Comparison of ENCODE assay signal across 18 cellular contexts in the genomic region with DNA sequence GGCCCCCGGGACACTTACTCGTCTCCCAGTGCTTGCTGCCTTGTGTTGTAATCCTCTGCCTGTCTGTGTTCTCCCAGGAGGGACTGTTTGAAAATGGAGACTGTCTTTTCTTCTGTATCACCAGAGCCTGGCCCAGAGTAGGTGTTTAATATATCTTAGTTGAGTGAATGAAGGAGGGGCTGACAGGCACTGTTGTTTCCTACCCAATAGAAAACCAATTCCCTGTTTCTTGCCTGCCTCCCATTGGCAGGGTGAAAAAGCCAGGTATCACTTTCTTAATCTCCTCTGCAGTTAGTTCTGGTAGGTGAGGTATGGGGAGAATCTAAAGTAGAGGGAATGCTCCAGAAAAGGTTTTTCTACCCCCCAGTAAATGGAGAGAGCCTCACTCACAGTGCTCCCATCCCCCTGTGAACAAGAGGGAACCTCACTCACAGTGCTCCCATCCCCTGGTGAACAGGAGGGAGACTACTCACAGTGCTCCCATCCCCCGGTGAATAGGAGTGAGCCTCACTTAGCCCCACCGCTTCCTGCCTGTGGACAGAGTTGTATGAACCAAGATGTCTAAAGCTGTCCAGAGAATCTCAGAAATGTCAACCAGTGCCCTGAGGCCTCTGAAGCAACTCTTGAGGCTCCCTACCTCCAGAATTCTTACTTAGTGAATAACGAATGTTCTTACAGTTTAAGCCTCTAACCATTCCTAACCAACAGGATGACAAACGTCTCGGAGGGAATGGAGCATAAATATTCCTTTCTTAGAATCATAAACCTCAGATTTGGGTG. TPM values are rescaled to one million over a fixed set of nuclear protein-coding genes. Genes with fewer than 3 reads are reported as not detected.
DNase-seq lines count a peak whose midpoint lies in the region; ATAC-seq and TF ChIP-seq lines count a peak whose summit lies in the region.
"Had no signal": no experiment of that assay in that cellular context is flagged by ENCODE, and none has a peak within 500 bp of the region (broad histone marks: within the 10 kb centered on the region; RNA-seq: fewer than 3 reads in every experiment).

Gene GJA5, minus strand, starts transcription at position 122 of the 780 bp plus-strand sequence. CDS start 1,364 bp downstream, outside the sequence.

- H4K91ac ChIP-seq in trophoblast cell (ENCODE audit: low read depth, low read length), result peak within 1 kb of the TSS; percentile 52

- peak within 1 kb of the TSS; percentile 27 for H2BK120ac ChIP-seq in trophoblast cell (ENCODE audit: insufficient read depth, low read length, poor library complexity)

- H3K36me3 Mint-ChIP-seq in activated CD4-positive, alpha-beta memory T cell treated with anti-CD3 and anti-CD28 coated beads for 36 hours, result no peaks in the 10 kb centered on the region

- no peak within 1 kb of the TSS for H3K4me3 Mint-ChIP-seq in activated CD4-positive, alpha-beta memory T cell treated with anti-CD3 and anti-CD28 coated beads for 36 hours
- H3K4me3 Mint-ChIP-seq: activated T-cell treated with anti-CD3 and anti-CD28 coated beads, Interleukin-2, amount 50 U/mL, for 72 hours; neural crest cell had no signal

- peaks cover 16% of the 10 kb centered on the region for H3K79me1 ChIP-seq in trophoblast cell (ENCODE audit: low read length)

- no peak within 1 kb of the TSS for H4K12ac ChIP-seq in trophoblast cell (ENCODE audit: low read depth, low read length)

- H4K8ac ChIP-seq in trophoblast cell (ENCODE audit: low read depth, low read length), result peak within 1 kb of the TSS; percentile 32

- H3K36me3 ChIP-seq in BJ (ENCODE audit: control insufficient read depth, insufficient read depth, low read length), result no peaks in the 10 kb centered on the region
- no peaks in the 10 kb centered on the region for H3K36me3 ChIP-seq in PC-9 (ENCODE audit: low read depth)
- H3K36me3 ChIP-seq in trophoblast cell (ENCODE audit: control insufficient read depth in 1 of 2, insufficient read depth in 2 of 2, low read length in 2 of 2), result no peaks in the 10 kb centered on the region
- H3K36me3 ChIP-seq: Peyer's patch had no signal

- H2AFZ ChIP-seq in PC-9 (no peak within 1 kb of the TSS), trophoblast cell (ENCODE audit: insufficient read depth, low read length, poor library complexity) (peak within 1 kb of the TSS; percentile 43)

- WGBS in trophoblast cell (ENCODE audit: extremely low coverage, insufficient coverage, insufficient read length), result no CpG with 5 or more reads among the region's 7 CpGs

- no peak within 1 kb of the TSS for H3K23ac ChIP-seq in trophoblast cell (ENCODE audit: low read length)

- H3K27me3 ChIP-seq in BJ (ENCODE audit: control insufficient read depth, insufficient read depth, low read length), result no peaks in the 10 kb centered on the region
- no peaks in the 10 kb centered on the region for H3K27me3 ChIP-seq in PC-9 (ENCODE audit: insufficient read depth, low read depth)
- no peaks in the 10 kb centered on the region for H3K27me3 ChIP-seq in trophoblast cell (ENCODE audit: insufficient read depth, low read length)
- H3K27me3 ChIP-seq: Peyer's patch had no signal

- no peaks in the 10 kb centered on the region for H3K9me2 ChIP-seq in PC-9 (ENCODE audit: insufficient read depth)

- H3K4me2 ChIP-seq in PC-9 (peak within 1 kb of the TSS; percentile 67), trophoblast cell (ENCODE audit: low read length) (no peak within 1 kb of the TSS)

- H3K27ac ChIP-seq in PC-9, result peak within 1 kb of the TSS; percentile 79
- peak within 1 kb of the TSS; percentile 60 for H3K27ac ChIP-seq in trophoblast cell (ENCODE audit: low read depth, low read length)
- H3K27ac ChIP-seq: Peyer's patch had no signal

- no peaks in the 10 kb centered on the region for H3K9me3 Mint-ChIP-seq in activated CD4-positive, alpha-beta memory T cell treated with anti-CD3 and anti-CD28 coated beads for 36 hours
- H3K9me3 Mint-ChIP-seq: activated T-cell treated with anti-CD3 and anti-CD28 coated beads, Interleukin-2, amount 50 U/mL, for 72 hours; neural crest cell had no signal

- H3K79me2 ChIP-seq in PC-9 (ENCODE audit: low read depth) (peaks cover 11% of the 10 kb centered on the region; the same call in 1 of the 2 replicates), trophoblast cell (ENCODE audit: control insufficient read depth, insufficient read depth, low read length, poor library complexity) (no peaks in the 10 kb centered on the region)

- TSS peak; percentile 30 for BruUV-seq in PC-9 (replicated peaks; lab: Mats Ljungman, UMichigan)

- DNase-seq in BJ (ENCODE audit: low read depth) (peak; percentile 47), PC-9 (peak; percentile 44 to 93), left cardiac atrium (no peak), trophoblast cell (peak; percentile 97 to 99), SW480 (ENCODE audit: low spot score) (no peak), hepatic stellate cell (ENCODE audit: low spot score) (no peak)
- DNase-seq in activated CD4-positive, alpha-beta memory T cell treated with anti-CD3 and anti-CD28 coated beads for 36 hours, result no peak
- DNase-seq: ACHN; activated CD4-positive, alpha-beta T cell treated with anti-CD3 and anti-CD28 coated beads for 4 hours; activated T-cell treated with anti-CD3 and anti-CD28 coated beads, Interleukin-2, amount 50 U/mL, for 72 hours; DMS53; kidney glomerular epithelial cell; NCI-H1417; NCI-H510A; Peyer's patch; T-helper 2 cell had no signal

- CTCF ChIA-PET in BJ (lab: Yijun Ruan, JAX) (interaction anchor here (1.2 kb wide), 1 partner anchor 21 kb away, joined by 3 read pairs; no protein-coding TSS in a partner anchor), PC-9 (lab: Charles Lee) (no interaction called here)
- CTCF ChIA-PET in activated CD4-positive, alpha-beta memory T cell treated with anti-CD3 and anti-CD28 coated beads for 36 hours (lab: Charles Lee), result no interaction called here

- H2BK12ac ChIP-seq in trophoblast cell (ENCODE audit: low read length), result peak within 1 kb of the TSS; percentile 10

- H3K4me1 ChIP-seq in PC-9 (replicated peaks; ENCODE audit: insufficient read depth) (peaks cover 82% of the 10 kb centered on the region), trophoblast cell (ENCODE audit: control insufficient read depth in 1 of 2, insufficient read depth in 2 of 2, low read length in 2 of 2) (peaks cover 33 to 38% of the 10 kb centered on the region in 2 experiments)

- peak within 1 kb of the TSS; percentile 12 for H3K4ac ChIP-seq in trophoblast cell (ENCODE audit: low read depth, low read length)

- H2AK5ac ChIP-seq in trophoblast cell (ENCODE audit: low read length), result peak within 1 kb of the TSS; percentile 41

- H3K14ac ChIP-seq in trophoblast cell (ENCODE audit: low read length), result peak within 1 kb of the TSS; percentile 57

- H3K27me3 Mint-ChIP-seq in activated CD4-positive, alpha-beta memory T cell treated with anti-CD3 and anti-CD28 coated beads for 36 hours, result no peaks in the 10 kb centered on the region

- TF ChIP-seq CTCF in BJ (IDR thresholded peaks at IDR 0.05; ENCODE audit: insufficient read depth, low read depth, low read length), result no peak
- TF ChIP-seq CTCF in PC-9 (conservative IDR thresholded peaks at IDR 0.05), result no peak

- H3K9ac ChIP-seq in trophoblast cell (ENCODE audit: low read length), result no peak within 1 kb of the TSS

- POLR2A ChIA-PET in BJ (lab: Charles Lee), result no interaction called here
- POLR2A ChIA-PET in PC-9 (lab: Charles Lee; ENCODE audit: unreplicated experiment), result no interaction called here
- POLR2A ChIA-PET in activated CD4-positive, alpha-beta memory T cell treated with anti-CD3 and anti-CD28 coated beads for 36 hours (lab: Charles Lee), result no interaction called here

- no peak within 1 kb of the TSS for H3K27ac Mint-ChIP-seq in activated CD4-positive, alpha-beta memory T cell treated with anti-CD3 and anti-CD28 coated beads for 36 hours

- H2BK5ac ChIP-seq in trophoblast cell (ENCODE audit: low read depth, low read length, poor library complexity), result peak within 1 kb of the TSS; percentile 62

- H3K9me3 ChIP-seq in PC-9 (ENCODE audit: insufficient read depth, low read depth), result no peaks in the 10 kb centered on the region
- no peaks in the 10 kb centered on the region for H3K9me3 ChIP-seq in trophoblast cell (ENCODE audit: insufficient read depth, low read depth, low read length)
- H3K9me3 ChIP-seq: Peyer's patch had no signal

- no peaks in the 10 kb centered on the region for H4K20me1 ChIP-seq in PC-9 (ENCODE audit: insufficient read depth)

- peaks cover 20% of the 10 kb centered on the region for H3K4me1 Mint-ChIP-seq in activated CD4-positive, alpha-beta memory T cell treated with anti-CD3 and anti-CD28 coated beads for 36 hours (ENCODE audit: low read depth)

- intact Hi-C loops in PC-9 (cut with micrococcal nuclease; ENCODE audit: unreplicated experiment) (no loop called here), left cardiac atrium (cut with DNase I) (no loop called here)
- intact Hi-C loops in activated CD4-positive, alpha-beta memory T cell treated with anti-CD3 and anti-CD28 coated beads for 36 hours (cut with micrococcal nuclease), result no loop called here

- peaks cover 70% of the 10 kb centered on the region for H3F3A ChIP-seq in PC-9 (ENCODE audit: insufficient read depth, low read depth)

- ATAC-seq in left cardiac atrium, result no peak
- ATAC-seq in GM21825 (IDR thresholded peaks at IDR 0.05; ENCODE audit: unreplicated experiment), result no peak
- ATAC-seq: activated T-cell treated with anti-CD3 and anti-CD28 coated beads, Interleukin-2, amount 50 U/mL, for 72 hours had no signal

- H3K18ac ChIP-seq in trophoblast cell (ENCODE audit: low read length), result peak within 1 kb of the TSS; percentile 42

- H3K4me3 ChIP-seq in BJ (ENCODE audit: low read depth, low read length) (no peak within 1 kb of the TSS), PC-9 (peak within 1 kb of the TSS; percentile 30; the same call in 1 of the 2 replicates), trophoblast cell (ENCODE audit: low read depth, low read length) (no peak within 1 kb of the TSS)
- H3K4me3 ChIP-seq: Peyer's patch had no signal

RNA-seq across cellular contexts. Expression of gene GJA5, which starts in this region (rescaled TPM):
- polyA plus RNA-seq in BJ (2011; rRNA removed), result 3.0 and 5.1 TPM in 2 replicates
- 2.4 and 5.8 TPM in 2 replicates for polyA minus RNA-seq in BJ (2011; rRNA and poly(A)+ RNA removed)
- total RNA-seq in PC-9 (2021) (2.8 and 8.7 TPM in 2 replicates), left cardiac atrium (10 to 100 TPM; 39.4 to 54.6 TPM)
- polyA plus RNA-seq in trophoblast cell (2013), result 32.7 and 38.5 TPM in 2 replicates
- total RNA-seq in activated CD4-positive, alpha-beta memory T cell treated with anti-CD3 and anti-CD28 coated beads for 36 hours, result not detected
- total RNA-seq: activated T-cell treated with anti-CD3 and anti-CD28 coated beads, Interleukin-2, amount 50 U/mL, for 72 hours had no signal

Comparison
In these comparisons a context has a peak if more than half of its experiments do, and no peak if none do; other contexts are left out.
1. DNase-seq: peak in BJ (single experiment), PC-9 (2 of 2) and trophoblast cell (2 of 2); none in left cardiac atrium (single experiment), SW480 (single experiment), activated CD4-positive, alpha-beta memory T cell treated with anti-CD3 and anti-CD28 coated beads for 36 hours (single experiment) and hepatic stellate cell (single experiment).